In the genomic region with DNA sequence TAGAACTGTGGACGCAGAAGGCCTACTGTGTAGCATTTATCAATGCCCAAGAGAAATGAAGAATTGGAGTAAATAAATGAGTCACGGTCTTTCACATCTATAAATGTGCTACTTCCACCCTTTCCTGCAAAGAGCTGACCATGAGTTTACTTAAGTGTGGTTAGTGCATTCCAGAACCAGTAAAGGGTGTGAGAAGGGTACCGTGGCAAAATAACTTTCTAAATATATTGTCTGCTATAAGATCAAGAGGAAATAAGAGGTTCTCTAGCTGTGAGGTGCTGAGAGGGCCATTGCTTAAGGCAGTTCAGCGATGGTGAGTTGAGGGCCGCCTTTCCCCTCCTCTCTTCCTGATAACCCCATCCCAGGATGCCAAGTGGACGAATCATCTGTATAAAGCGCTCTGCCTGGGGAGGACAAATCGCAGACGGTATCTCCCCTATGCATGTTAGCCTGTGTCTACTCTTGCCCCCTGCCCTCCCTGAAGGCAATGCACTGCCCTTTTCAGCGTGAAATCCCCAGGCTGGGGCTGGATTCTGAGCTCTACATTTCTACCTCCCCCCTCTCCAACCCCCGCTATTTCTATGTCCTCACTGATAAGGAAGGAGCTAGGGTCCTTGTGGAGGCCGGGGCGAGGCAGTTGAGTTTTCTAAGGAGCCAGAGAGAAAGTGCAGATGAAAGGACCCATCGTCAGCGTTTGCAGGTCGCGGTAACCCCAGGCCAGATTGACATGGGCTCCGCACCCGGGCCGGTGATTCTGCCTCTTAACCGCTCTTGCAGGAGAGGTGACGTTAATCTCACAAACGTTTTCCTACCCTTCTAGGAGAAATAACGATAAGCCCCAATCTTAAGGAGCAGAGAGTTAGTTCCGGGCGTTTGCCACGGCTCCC, we compare ENCODE assay signal across 1 cellular context.
TF ChIP-seq lines count a peak whose summit lies in the region.

No MANE protein-coding gene starts in this region.

TF ChIP-seq in GM23338, 12 proteins besides CTCF, POLR2A, EP300 and RAD21 (continued from another document):
- TF ChIP-seq NANOG (IDR thresholded peaks at IDR 0.05; ENCODE audit: borderline replicate concordance) = no peak
- TF ChIP-seq, protein P1, sequence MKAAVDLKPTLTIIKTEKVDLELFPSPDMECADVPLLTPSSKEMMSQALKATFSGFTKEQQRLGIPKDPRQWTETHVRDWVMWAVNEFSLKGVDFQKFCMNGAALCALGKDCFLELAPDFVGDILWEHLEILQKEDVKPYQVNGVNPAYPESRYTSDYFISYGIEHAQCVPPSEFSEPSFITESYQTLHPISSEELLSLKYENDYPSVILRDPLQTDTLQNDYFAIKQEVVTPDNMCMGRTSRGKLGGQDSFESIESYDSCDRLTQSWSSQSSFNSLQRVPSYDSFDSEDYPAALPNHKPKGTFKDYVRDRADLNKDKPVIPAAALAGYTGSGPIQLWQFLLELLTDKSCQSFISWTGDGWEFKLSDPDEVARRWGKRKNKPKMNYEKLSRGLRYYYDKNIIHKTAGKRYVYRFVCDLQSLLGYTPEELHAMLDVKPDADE (IDR thresholded peaks at IDR 0.05) = no peak
- no peak for TF ChIP-seq EZH2phosphoT487 (IDR thresholded peaks at IDR 0.05; ENCODE audit: unreplicated experiment)
- TF ChIP-seq JUNB (IDR thresholded peaks at IDR 0.05; ENCODE audit: unreplicated experiment) = no peak
- TF ChIP-seq POLR2AphosphoS5 (IDR thresholded peaks at IDR 0.05; ENCODE audit: low read depth) = no peak
- TF ChIP-seq, protein P2, sequence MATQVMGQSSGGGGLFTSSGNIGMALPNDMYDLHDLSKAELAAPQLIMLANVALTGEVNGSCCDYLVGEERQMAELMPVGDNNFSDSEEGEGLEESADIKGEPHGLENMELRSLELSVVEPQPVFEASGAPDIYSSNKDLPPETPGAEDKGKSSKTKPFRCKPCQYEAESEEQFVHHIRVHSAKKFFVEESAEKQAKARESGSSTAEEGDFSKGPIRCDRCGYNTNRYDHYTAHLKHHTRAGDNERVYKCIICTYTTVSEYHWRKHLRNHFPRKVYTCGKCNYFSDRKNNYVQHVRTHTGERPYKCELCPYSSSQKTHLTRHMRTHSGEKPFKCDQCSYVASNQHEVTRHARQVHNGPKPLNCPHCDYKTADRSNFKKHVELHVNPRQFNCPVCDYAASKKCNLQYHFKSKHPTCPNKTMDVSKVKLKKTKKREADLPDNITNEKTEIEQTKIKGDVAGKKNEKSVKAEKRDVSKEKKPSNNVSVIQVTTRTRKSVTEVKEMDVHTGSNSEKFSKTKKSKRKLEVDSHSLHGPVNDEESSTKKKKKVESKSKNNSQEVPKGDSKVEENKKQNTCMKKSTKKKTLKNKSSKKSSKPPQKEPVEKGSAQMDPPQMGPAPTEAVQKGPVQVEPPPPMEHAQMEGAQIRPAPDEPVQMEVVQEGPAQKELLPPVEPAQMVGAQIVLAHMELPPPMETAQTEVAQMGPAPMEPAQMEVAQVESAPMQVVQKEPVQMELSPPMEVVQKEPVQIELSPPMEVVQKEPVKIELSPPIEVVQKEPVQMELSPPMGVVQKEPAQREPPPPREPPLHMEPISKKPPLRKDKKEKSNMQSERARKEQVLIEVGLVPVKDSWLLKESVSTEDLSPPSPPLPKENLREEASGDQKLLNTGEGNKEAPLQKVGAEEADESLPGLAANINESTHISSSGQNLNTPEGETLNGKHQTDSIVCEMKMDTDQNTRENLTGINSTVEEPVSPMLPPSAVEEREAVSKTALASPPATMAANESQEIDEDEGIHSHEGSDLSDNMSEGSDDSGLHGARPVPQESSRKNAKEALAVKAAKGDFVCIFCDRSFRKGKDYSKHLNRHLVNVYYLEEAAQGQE (IDR thresholded peaks at IDR 0.05; ENCODE audit: unreplicated experiment) = no peak
- TF ChIP-seq STAT1 (IDR thresholded peaks at IDR 0.05; ENCODE audit: unreplicated experiment) = no peak
